In genomic region chr18:33944493-33944892, GRCh38 we compare ENCODE assay signal across 1 cellular context.
TF ChIP-seq lines count a peak whose summit lies in the region.

No MANE protein-coding gene starts in this region.

TF ChIP-seq in K562, 482 proteins besides CTCF, POLR2A, EP300 and RAD21 (continued from another document and continues in another):
- TF ChIP-seq, protein P1, sequence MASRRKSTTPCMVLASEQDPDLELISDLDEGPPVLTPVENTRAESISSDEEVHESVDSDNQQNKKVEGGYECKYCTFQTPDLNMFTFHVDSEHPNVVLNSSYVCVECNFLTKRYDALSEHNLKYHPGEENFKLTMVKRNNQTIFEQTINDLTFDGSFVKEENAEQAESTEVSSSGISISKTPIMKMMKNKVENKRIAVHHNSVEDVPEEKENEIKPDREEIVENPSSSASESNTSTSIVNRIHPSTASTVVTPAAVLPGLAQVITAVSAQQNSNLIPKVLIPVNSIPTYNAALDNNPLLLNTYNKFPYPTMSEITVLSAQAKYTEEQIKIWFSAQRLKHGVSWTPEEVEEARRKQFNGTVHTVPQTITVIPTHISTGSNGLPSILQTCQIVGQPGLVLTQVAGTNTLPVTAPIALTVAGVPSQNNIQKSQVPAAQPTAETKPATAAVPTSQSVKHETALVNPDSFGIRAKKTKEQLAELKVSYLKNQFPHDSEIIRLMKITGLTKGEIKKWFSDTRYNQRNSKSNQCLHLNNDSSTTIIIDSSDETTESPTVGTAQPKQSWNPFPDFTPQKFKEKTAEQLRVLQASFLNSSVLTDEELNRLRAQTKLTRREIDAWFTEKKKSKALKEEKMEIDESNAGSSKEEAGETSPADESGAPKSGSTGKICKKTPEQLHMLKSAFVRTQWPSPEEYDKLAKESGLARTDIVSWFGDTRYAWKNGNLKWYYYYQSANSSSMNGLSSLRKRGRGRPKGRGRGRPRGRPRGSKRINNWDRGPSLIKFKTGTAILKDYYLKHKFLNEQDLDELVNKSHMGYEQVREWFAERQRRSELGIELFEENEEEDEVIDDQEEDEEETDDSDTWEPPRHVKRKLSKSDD (conservative IDR thresholded peaks at IDR 0.05; ENCODE audit: low read length) = no peak
- TF ChIP-seq, protein P2, sequence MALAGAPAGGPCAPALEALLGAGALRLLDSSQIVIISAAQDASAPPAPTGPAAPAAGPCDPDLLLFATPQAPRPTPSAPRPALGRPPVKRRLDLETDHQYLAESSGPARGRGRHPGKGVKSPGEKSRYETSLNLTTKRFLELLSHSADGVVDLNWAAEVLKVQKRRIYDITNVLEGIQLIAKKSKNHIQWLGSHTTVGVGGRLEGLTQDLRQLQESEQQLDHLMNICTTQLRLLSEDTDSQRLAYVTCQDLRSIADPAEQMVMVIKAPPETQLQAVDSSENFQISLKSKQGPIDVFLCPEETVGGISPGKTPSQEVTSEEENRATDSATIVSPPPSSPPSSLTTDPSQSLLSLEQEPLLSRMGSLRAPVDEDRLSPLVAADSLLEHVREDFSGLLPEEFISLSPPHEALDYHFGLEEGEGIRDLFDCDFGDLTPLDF (CRISPR knock-in tag; IDR thresholded peaks at IDR 0.05) = no peak
- TF ChIP-seq MAFG (tag; conservative IDR thresholded peaks at IDR 0.05) (peak; percentile 42), CBX5 (IDR thresholded peaks at IDR 0.05; ENCODE audit: borderline replicate concordance, low read depth) (no peak), FOXJ2 (tag; IDR thresholded peaks at IDR 0.05) (no peak), MYC (IDR thresholded peaks at IDR 0.05; ENCODE audit: low read depth, low read length) (no peak), MYC (CRISPR knock-in tag; IDR thresholded peaks at IDR 0.05; ENCODE audit: borderline replicate concordance, low read depth) (no peak), C11orf30 (IDR thresholded peaks at IDR 0.05; ENCODE audit: low read depth) (peak; percentile 23; the same call in 1 of the 2 replicates), CEBPG (CRISPR knock-in tag; IDR thresholded peaks at IDR 0.05) (no peak), CEBPG (tag; conservative IDR thresholded peaks at IDR 0.05 in 1 of 2, IDR thresholded peaks at IDR 0.05 in 1 of 2) (no peak), RBM39 (optimal IDR thresholded peaks at IDR 0.05; ENCODE audit: low read depth, low read length) (no peak), MYNN (IDR thresholded peaks at IDR 0.05) (no peak), MYNN (CRISPR knock-in tag; IDR thresholded peaks at IDR 0.05) (no peak), PRDM10 (IDR thresholded peaks at IDR 0.05; ENCODE audit: partially characterized antibody) (no peak), RERE (CRISPR knock-in tag; IDR thresholded peaks at IDR 0.05; ENCODE audit: borderline replicate concordance) (no peak), FOXK1 (CRISPR knock-in tag; IDR thresholded peaks at IDR 0.05; ENCODE audit: borderline replicate concordance) (no peak), NKRF (IDR thresholded peaks at IDR 0.05; ENCODE audit: borderline replicate concordance) (no peak), ATF1 (CRISPR knock-in tag; IDR thresholded peaks at IDR 0.05) (no peak), ATF1 (tag; IDR thresholded peaks at IDR 0.05) (no peak), SIN3A (IDR thresholded peaks at IDR 0.05; ENCODE audit: borderline replicate concordance in 2 of 2, control insufficient read depth in 1 of 2, low read depth in 2 of 2, low read length in 2 of 2) (no peak), TAF15 (IDR thresholded peaks at IDR 0.05; ENCODE audit: low read depth, low read length) (no peak), RFX7 (CRISPR knock-in tag; IDR thresholded peaks at IDR 0.05) (no peak), JUND (IDR thresholded peaks at IDR 0.05; ENCODE audit: borderline replicate concordance, low read depth, low read length) (no peak), JUND (tag; IDR thresholded peaks at IDR 0.05; ENCODE audit: borderline replicate concordance, low read depth, low read length) (no peak), ZNF79 (CRISPR knock-in tag; IDR thresholded peaks at IDR 0.05; ENCODE audit: low read depth) (no peak), NUFIP1 (IDR thresholded peaks at IDR 0.05; ENCODE audit: partially characterized antibody) (no peak), ZNF280B (CRISPR knock-in tag; IDR thresholded peaks at IDR 0.05) (no peak), HCFC1 (IDR thresholded peaks at IDR 0.05; ENCODE audit: low read depth, low read length) (no peak)
- TF ChIP-seq, protein P3, sequence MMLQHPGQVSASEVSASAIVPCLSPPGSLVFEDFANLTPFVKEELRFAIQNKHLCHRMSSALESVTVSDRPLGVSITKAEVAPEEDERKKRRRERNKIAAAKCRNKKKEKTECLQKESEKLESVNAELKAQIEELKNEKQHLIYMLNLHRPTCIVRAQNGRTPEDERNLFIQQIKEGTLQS (IDR thresholded peaks at IDR 0.05) = no peak
- TF ChIP-seq, protein P3 (CRISPR knock-in tag; conservative IDR thresholded peaks at IDR 0.05) = no peak
- TF ChIP-seq, protein P4, sequence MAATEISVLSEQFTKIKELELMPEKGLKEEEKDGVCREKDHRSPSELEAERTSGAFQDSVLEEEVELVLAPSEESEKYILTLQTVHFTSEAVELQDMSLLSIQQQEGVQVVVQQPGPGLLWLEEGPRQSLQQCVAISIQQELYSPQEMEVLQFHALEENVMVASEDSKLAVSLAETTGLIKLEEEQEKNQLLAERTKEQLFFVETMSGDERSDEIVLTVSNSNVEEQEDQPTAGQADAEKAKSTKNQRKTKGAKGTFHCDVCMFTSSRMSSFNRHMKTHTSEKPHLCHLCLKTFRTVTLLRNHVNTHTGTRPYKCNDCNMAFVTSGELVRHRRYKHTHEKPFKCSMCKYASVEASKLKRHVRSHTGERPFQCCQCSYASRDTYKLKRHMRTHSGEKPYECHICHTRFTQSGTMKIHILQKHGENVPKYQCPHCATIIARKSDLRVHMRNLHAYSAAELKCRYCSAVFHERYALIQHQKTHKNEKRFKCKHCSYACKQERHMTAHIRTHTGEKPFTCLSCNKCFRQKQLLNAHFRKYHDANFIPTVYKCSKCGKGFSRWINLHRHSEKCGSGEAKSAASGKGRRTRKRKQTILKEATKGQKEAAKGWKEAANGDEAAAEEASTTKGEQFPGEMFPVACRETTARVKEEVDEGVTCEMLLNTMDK (IDR thresholded peaks at IDR 0.05; ENCODE audit: borderline replicate concordance, insufficient read depth, low read depth, low read length, poor library complexity, severe bottlenecking) = no peak
- TF ChIP-seq, protein P5, sequence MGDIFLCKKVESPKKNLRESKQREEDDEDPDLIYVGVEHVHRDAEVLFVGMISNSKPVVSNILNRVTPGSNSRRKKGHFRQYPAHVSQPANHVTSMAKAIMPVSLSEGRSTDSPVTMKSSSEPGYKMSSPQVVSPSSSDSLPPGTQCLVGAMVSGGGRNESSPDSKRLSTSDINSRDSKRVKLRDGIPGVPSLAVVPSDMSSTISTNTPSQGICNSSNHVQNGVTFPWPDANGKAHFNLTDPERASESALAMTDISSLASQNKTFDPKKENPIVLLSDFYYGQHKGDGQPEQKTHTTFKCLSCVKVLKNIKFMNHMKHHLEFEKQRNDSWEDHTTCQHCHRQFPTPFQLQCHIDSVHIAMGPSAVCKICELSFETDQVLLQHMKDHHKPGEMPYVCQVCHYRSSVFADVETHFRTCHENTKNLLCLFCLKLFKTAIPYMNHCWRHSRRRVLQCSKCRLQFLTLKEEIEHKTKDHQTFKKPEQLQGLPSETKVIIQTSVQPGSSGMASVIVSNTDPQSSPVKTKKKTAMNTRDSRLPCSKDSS (IDR thresholded peaks at IDR 0.05; ENCODE audit: low read depth, partially characterized antibody) = no peak
